Comparison of ENCODE assay signal across 1 cellular context in the genomic region with DNA sequence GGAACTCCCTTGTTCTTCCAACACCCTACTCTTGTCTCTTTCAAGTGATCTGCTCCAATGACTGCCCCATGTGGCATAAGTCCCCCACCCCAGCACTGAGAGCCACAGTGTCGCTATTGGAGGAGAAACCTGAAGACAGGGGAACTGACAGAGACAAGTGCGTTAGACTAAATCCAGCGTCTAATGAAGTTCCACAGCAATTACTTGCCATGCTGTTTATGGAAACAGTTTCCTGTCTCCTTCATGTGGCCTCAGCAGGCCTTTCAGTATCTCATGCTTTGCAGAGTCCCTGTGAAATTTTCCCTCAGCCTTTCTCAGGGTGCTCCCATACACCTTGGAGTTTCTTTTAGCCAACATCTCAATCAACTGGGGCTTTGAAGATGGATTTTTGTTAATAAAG.
TF ChIP-seq lines count a peak whose summit lies in the region.

No MANE protein-coding gene starts in this region.

TF ChIP-seq in IMR-90, 13 proteins besides CTCF, POLR2A, EP300 and RAD21:
- TF ChIP-seq MXI1 (IDR thresholded peaks at IDR 0.05; ENCODE audit: borderline replicate concordance, low read depth, low read length) (no peak), NFE2L2 (IDR thresholded peaks at IDR 0.05; ENCODE audit: low read depth, low read length) (no peak), RCOR1 (IDR thresholded peaks at IDR 0.05; ENCODE audit: insufficient replicate concordance, low read length) (no peak), ELK1 (IDR thresholded peaks at IDR 0.05; ENCODE audit: borderline replicate concordance, low read depth, low read length) (no peak), MAZ (IDR thresholded peaks at IDR 0.05; ENCODE audit: borderline replicate concordance, low read depth, low read length) (no peak), FOS (IDR thresholded peaks at IDR 0.05; ENCODE audit: low read depth, low read length) (no peak), MAFK (IDR thresholded peaks at IDR 0.05; ENCODE audit: low read depth, low read length) (no peak), BHLHE40 (IDR thresholded peaks at IDR 0.05; ENCODE audit: low read depth, low read length) (no peak)
- TF ChIP-seq, protein P1, sequence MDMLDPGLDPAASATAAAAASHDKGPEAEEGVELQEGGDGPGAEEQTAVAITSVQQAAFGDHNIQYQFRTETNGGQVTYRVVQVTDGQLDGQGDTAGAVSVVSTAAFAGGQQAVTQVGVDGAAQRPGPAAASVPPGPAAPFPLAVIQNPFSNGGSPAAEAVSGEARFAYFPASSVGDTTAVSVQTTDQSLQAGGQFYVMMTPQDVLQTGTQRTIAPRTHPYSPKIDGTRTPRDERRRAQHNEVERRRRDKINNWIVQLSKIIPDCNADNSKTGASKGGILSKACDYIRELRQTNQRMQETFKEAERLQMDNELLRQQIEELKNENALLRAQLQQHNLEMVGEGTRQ (IDR thresholded peaks at IDR 0.05; ENCODE audit: low read depth, low read length): no peak
